ENCODE assay signal across 8 cellular contexts in the genomic region with DNA sequence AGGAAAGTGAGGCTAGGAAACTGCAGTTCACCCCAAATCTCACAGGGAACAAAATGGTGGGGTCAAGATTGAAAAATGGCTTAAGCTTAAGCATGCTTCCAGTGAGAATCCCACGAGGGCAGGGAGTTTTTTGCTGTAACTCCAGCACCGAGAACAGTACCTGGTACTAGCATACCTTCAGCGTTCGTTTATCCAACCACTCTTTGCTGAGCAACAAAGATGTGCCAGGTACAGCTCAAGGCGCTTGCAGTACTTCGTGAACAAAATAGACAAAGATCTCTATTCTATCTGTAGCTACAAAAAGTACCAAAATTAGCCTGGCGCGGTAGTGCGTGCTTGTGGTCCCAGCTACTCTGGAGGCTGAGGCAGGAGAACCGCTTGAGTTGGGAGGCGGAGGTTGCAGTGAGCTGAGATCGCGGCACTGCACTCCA. TPM values are rescaled to one million over a fixed set of nuclear protein-coding genes. Genes with fewer than 3 reads are reported as not detected.
DNase-seq lines count a peak whose midpoint lies in the region; ATAC-seq and TF ChIP-seq lines count a peak whose summit lies in the region.

No MANE protein-coding gene starts in this region.

- WGBS in endodermal cell (ENCODE audit: insufficient coverage in 1 of 2, insufficient read length in 1 of 2), 2 experiments: 77 to 81% methylated on average over 13 of the region's 13 CpGs

- peak overlapping the region; percentile 86 for H3K4me3 ChIP-seq in endodermal cell (ENCODE audit: low read length)
- peak overlapping the region; percentile 75 for H3K4me3 ChIP-seq in neuron (ENCODE audit: low read length)

- H3K4me1 ChIP-seq in endodermal cell (ENCODE audit: control insufficient read depth, insufficient read depth, low read length): no peaks in the 10 kb centered on the region
- peaks cover 10% of the 10 kb centered on the region for H3K4me1 ChIP-seq in neuron (ENCODE audit: insufficient read depth, low read length)

- H3K4me3 Mint-ChIP-seq in T-helper 2 cell treated with Interferon-gamma antibody and Interleukin-4, amounts not matched to agents 5 μg/mL and 100 μg/mL, for 36 hours: peak overlapping the region; percentile 98
- H3K4me3 Mint-ChIP-seq in endodermal cell: peak overlapping the region; percentile 92

- no peaks in the 10 kb centered on the region for H3K9me3 Mint-ChIP-seq in T-helper 2 cell treated with Interferon-gamma antibody and Interleukin-4, amounts not matched to agents 5 μg/mL and 100 μg/mL, for 36 hours
- H3K9me3 Mint-ChIP-seq in endodermal cell: no peaks in the 10 kb centered on the region

- H3K9ac ChIP-seq in endodermal cell (ENCODE audit: extremely low read depth, low read length, poor library complexity, severe bottlenecking): peak overlapping the region; percentile 68

- peaks cover 26% of the 10 kb centered on the region for H3K4me1 Mint-ChIP-seq in T-helper 2 cell treated with Interferon-gamma antibody and Interleukin-4, amounts not matched to agents 5 μg/mL and 100 μg/mL, for 36 hours (ENCODE audit: low read depth)
- H3K4me1 Mint-ChIP-seq in endodermal cell: peaks cover 10% of the 10 kb centered on the region

- H2AFZ ChIP-seq in neuron (ENCODE audit: low read depth, low read length): peak overlapping the region; percentile 83

- H3K27ac ChIP-seq in endodermal cell (ENCODE audit: low read depth, low read length): peak overlapping the region; percentile 25

- no peak for ATAC-seq in GM21423 (IDR thresholded peaks at IDR 0.05; ENCODE audit: unreplicated experiment)
- no peak for ATAC-seq in GM19397 (IDR thresholded peaks at IDR 0.05; ENCODE audit: unreplicated experiment)

- peaks cover 5% of the 10 kb centered on the region for H3K36me3 Mint-ChIP-seq in T-helper 2 cell treated with Interferon-gamma antibody and Interleukin-4, amounts not matched to agents 5 μg/mL and 100 μg/mL, for 36 hours (ENCODE audit: low read depth)
- peaks cover 4% of the 10 kb centered on the region for H3K36me3 Mint-ChIP-seq in endodermal cell (ENCODE audit: low read depth)

- no peaks in the 10 kb centered on the region for H3K27me3 Mint-ChIP-seq in T-helper 2 cell treated with Interferon-gamma antibody and Interleukin-4, amounts not matched to agents 5 μg/mL and 100 μg/mL, for 36 hours (ENCODE audit: low read depth)
- H3K27me3 Mint-ChIP-seq in endodermal cell (ENCODE audit: insufficient read depth): no peaks in the 10 kb centered on the region

- TF ChIP-seq CTCF in endodermal cell (conservative IDR thresholded peaks at IDR 0.05): no peak

- peak; percentile 40 for DNase-seq in NCI-H510A treated with DMSO at 0.1 percent for 48 hours (lab: John Stamatoyannopoulos, UW)
- no peak for DNase-seq in NCI-H510A (lab: John Stamatoyannopoulos, UW)
- DNase-seq in T-helper 2 cell treated with Interferon-gamma antibody and Interleukin-4, amounts not matched to agents 5 μg/mL and 100 μg/mL, for 36 hours (ENCODE audit: low spot score): peak; percentile 21
- DNase-seq in endodermal cell: no peak
- no peak for DNase-seq in COR-L47 (lab: John Stamatoyannopoulos, UW)

- H3K36me3 ChIP-seq in endodermal cell (ENCODE audit: control insufficient read depth, insufficient read depth, low read length): peaks cover 6% of the 10 kb centered on the region
- H3K36me3 ChIP-seq in neuron (ENCODE audit: insufficient read depth, low read length): no peaks in the 10 kb centered on the region

- no peaks in the 10 kb centered on the region for H3K27me3 ChIP-seq in endodermal cell (ENCODE audit: control insufficient read depth, insufficient read depth, low read length, poor library complexity, severe bottlenecking)
- H3K27me3 ChIP-seq in neuron (ENCODE audit: insufficient read depth, low read length): no peaks in the 10 kb centered on the region

- peak overlapping the region; percentile 90 for H3K27ac Mint-ChIP-seq in T-helper 2 cell treated with Interferon-gamma antibody and Interleukin-4, amounts not matched to agents 5 μg/mL and 100 μg/mL, for 36 hours
- H3K27ac Mint-ChIP-seq in endodermal cell: peak overlapping the region; percentile 97

- H3K9me3 ChIP-seq in endodermal cell (ENCODE audit: control insufficient read depth, low read length): no peaks in the 10 kb centered on the region
- no peaks in the 10 kb centered on the region for H3K9me3 ChIP-seq in neuron (ENCODE audit: low read length)

RNA-seq across cellular contexts. Expression of a gene that starts 0.8 kb away (rescaled TPM):
- 10 to 100 TPM; 38.2 to 49.6 TPM for total RNA-seq in endodermal cell
- 31.8 TPM for polyA plus RNA-seq in endodermal cell (2013, experiment 1 of 2)
- polyA plus RNA-seq in endodermal cell (2013, experiment 2 of 2): 29.4 TPM

RNA-seq across cellular contexts. Expression of a gene that starts 10.0 kb away (rescaled TPM):
- total RNA-seq in endodermal cell: 10 to 100 TPM; 19.3 to 19.7 TPM
- 19.6 TPM for polyA plus RNA-seq in endodermal cell (2013, experiment 1 of 2)
- 18.7 TPM for polyA plus RNA-seq in endodermal cell (2013, experiment 2 of 2)

RNA-seq across cellular contexts. Expression of a gene that starts 47.1 kb away (rescaled TPM):
- total RNA-seq in endodermal cell: 10 to 100 TPM; 22.9 to 34.7 TPM
- 10.9 TPM for polyA plus RNA-seq in endodermal cell (2013, experiment 1 of 2)
- polyA plus RNA-seq in endodermal cell (2013, experiment 2 of 2): 12.0 TPM

RNA-seq across cellular contexts. Expression of a gene that starts 50.8 kb away (rescaled TPM):
- total RNA-seq in endodermal cell: 100 to 1,000 TPM; 245 to 487 TPM
- 252 TPM for polyA plus RNA-seq in endodermal cell (2013, experiment 1 of 2)
- polyA plus RNA-seq in endodermal cell (2013, experiment 2 of 2): 282 TPM

Comparison
In these comparisons a context has a peak if more than half of its experiments do, and no peak if none do; other contexts are left out.
1. DNase-seq: peak in NCI-H510A treated with DMSO at 0.1 percent for 48 hours (single experiment) and T-helper 2 cell treated with Interferon-gamma antibody and Interleukin-4, amounts not matched to agents 5 μg/mL and 100 μg/mL, for 36 hours (single experiment); none in NCI-H510A (single experiment), endodermal cell (single experiment) and COR-L47 (single experiment).